17 cellular contexts compared by ENCODE assay signal in the genomic region with DNA sequence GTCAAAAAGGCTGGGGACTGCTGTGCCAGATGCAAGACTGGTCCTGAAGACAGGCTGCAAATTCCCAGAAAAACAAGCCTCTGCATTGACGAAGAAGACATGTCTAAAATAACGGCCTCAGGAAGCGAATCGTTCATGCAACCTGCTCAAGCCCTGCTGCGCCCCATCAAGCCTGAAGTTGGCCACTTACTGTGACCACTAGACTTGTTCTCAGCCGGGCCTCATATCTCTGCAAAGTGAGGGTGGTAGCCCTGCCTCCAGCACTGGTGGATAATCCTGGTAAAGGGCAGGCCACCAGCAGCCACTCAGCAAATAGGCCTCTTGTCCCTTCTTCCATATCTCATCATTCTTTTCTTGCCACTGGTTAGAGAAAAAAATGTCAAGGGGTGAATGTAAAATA. TPM values are rescaled to one million over a fixed set of nuclear protein-coding genes. Genes with fewer than 3 reads are reported as not detected.
DNase-seq lines count a peak whose midpoint lies in the region; ATAC-seq and TF ChIP-seq lines count a peak whose summit lies in the region.
"Had no signal": no experiment of that assay in that cellular context is flagged by ENCODE, and none has a peak within 500 bp of the region (broad histone marks: within the 10 kb centered on the region; RNA-seq: fewer than 3 reads in every experiment).

No MANE protein-coding gene starts in this region.

- intact Hi-C loops in A673 (cut with micrococcal nuclease; ENCODE audit: unreplicated experiment), result no loop called here
- intact Hi-C loops in PC-3 (cut with micrococcal nuclease), result no loop called here
- intact Hi-C loops in posterior vena cava (cut with DNase I), result no loop called here

- H3K4me3 ChIP-seq in A673 (ENCODE audit: low read depth, low read length, poor library complexity, severe bottlenecking), result no peak overlapping the region
- no peak overlapping the region for H3K4me3 ChIP-seq in PC-3 (ENCODE audit: low read length)
- no peak overlapping the region for H3K4me3 ChIP-seq in SK-N-SH (ENCODE audit: low read depth in 2 of 2, low read length in 1 of 2)
- H3K4me3 ChIP-seq: A549 had no signal

- H3F3A ChIP-seq in PC-3 (ENCODE audit: low read length, unreplicated experiment), result no peaks in the 10 kb centered on the region
- H3F3A ChIP-seq in SK-N-SH (replicated peaks; ENCODE audit: insufficient read depth), result peaks cover 5% of the 10 kb centered on the region

- BruUV-seq in A673 (replicated peaks; lab: Mats Ljungman, UMichigan) (no TSS peak), PC-3 (replicated peaks; lab: Mats Ljungman, UMichigan) (TSS peak; percentile 1)

- H3K9me2 ChIP-seq in PC-3 (replicated peaks; ENCODE audit: low read length) (no peaks in the 10 kb centered on the region), SK-N-SH (no peaks in the 10 kb centered on the region)

- H3K79me2 ChIP-seq in PC-3 (ENCODE audit: low read length) (no peaks in the 10 kb centered on the region), SK-N-SH (ENCODE audit: insufficient read depth) (peaks cover 9% of the 10 kb centered on the region; the same call in 1 of the 2 replicates)

- ATAC-seq in PC-3 (no peak), GM19455 (IDR thresholded peaks at IDR 0.05; ENCODE audit: unreplicated experiment) (no peak)
- ATAC-seq: A549, HepG2 had no signal

- TF ChIP-seq CTCF in A673 (conservative IDR thresholded peaks at IDR 0.05; ENCODE audit: low read depth, low read length), result no peak
- no peak for TF ChIP-seq CTCF in PC-3 (conservative IDR thresholded peaks at IDR 0.05; ENCODE audit: low read depth, low read length)
- no peak for TF ChIP-seq CTCF in SK-N-SH (IDR thresholded peaks at IDR 0.05)

- H2AFZ ChIP-seq in PC-3 (ENCODE audit: low read length), result no peak overlapping the region
- H2AFZ ChIP-seq in SK-N-SH (ENCODE audit: low read depth), result no peak overlapping the region

- 92% methylated on average over 6 of the region's 6 CpGs for WGBS in SK-N-SH (ENCODE audit: low lambda C conversion rate)

- H3K4me2 ChIP-seq in PC-3 (ENCODE audit: low read length) (no peak overlapping the region), SK-N-SH (no peak overlapping the region)
- H3K4me2 ChIP-seq: A549 had no signal

- POLR2A ChIA-PET in A673 (lab: Charles Lee; ENCODE audit: low non-redundant PET), result no interaction called here
- POLR2A ChIA-PET in PC-3 (lab: Charles Lee; ENCODE audit: unreplicated experiment), result no interaction called here
- POLR2A ChIA-PET in SK-N-SH (lab: Yijun Ruan, JAX), result no interaction called here

- CTCF ChIA-PET in A673 (lab: Charles Lee) (interaction anchor here (1.4 kb wide), 1 partner anchor 562 kb away, joined by 4 read pairs; no protein-coding TSS in a partner anchor), PC-3 (lab: Charles Lee) (no interaction called here), SK-N-SH (lab: Yijun Ruan, JAX) (interaction anchor here (0.6 to 9.2 kb wide), 4 partner anchors 20 to 562 kb away, joined by 3 to 254 read pairs (median 48); no protein-coding TSS in a partner anchor)

- H3K4me1 ChIP-seq in A673 (ENCODE audit: insufficient read depth, low read length, poor library complexity, severe bottlenecking) (peaks cover 9% of the 10 kb centered on the region), PC-3 (ENCODE audit: insufficient read depth, low read length) (no peaks in the 10 kb centered on the region), SK-N-SH (ENCODE audit: control insufficient read depth in 1 of 2, insufficient read depth in 2 of 2, low read depth in 1 of 2, low read length in 1 of 2) (no peaks in the 10 kb centered on the region)
- H3K4me1 ChIP-seq: A549 had no signal

- no peak for TF ChIP-seq EP300 in SK-N-SH (IDR thresholded peaks at IDR 0.05; ENCODE audit: borderline replicate concordance in 1 of 2, low read depth in 1 of 2, low read length in 1 of 2)

- TF ChIP-seq RAD21 in SK-N-SH (IDR thresholded peaks at IDR 0.05; ENCODE audit: low read length), result no peak

- H3K27ac ChIP-seq in A673 (ENCODE audit: low read depth, low read length, poor library complexity, severe bottlenecking) (peak overlapping the region; percentile 41), PC-3 (ENCODE audit: low read length) (no peak overlapping the region), SK-N-SH (ENCODE audit: low read depth in 2 of 2, low read length in 1 of 2) (no peak overlapping the region)
- H3K27ac ChIP-seq: A549 had no signal

- no peaks in the 10 kb centered on the region for H3K27me3 ChIP-seq in A673 (replicated peaks; ENCODE audit: insufficient read depth, low read depth, low read length, poor library complexity)
- no peaks in the 10 kb centered on the region for H3K27me3 ChIP-seq in PC-3 (ENCODE audit: low read length)
- no peaks in the 10 kb centered on the region for H3K27me3 ChIP-seq in SK-N-SH (ENCODE audit: insufficient read depth)

- no peak for DNase-seq in A673 (ENCODE audit: low spot score)
- DNase-seq in PC-3, result no peak
- DNase-seq in epidermal melanocyte (ENCODE audit: insufficient read length, low spot score), result peak; percentile 5
- DNase-seq in posterior vena cava (ENCODE audit: low spot score), result peak; percentile 73
- no peak for DNase-seq in SK-N-SH
- no peak for DNase-seq in SW 1271 (lab: John Stamatoyannopoulos, UW)
- DNase-seq: C1 segment of cervical spinal cord, KBM-7, NCI-H1105, NCI-H2081, NCI-H774, SHP77 treated with DMSO at 0.1 percent for 48 hours had no signal

- H3K9me3 ChIP-seq in A673 (ENCODE audit: low read depth, low read length, poor library complexity, severe bottlenecking), result no peaks in the 10 kb centered on the region
- H3K9me3 ChIP-seq in PC-3 (ENCODE audit: low read length), result no peaks in the 10 kb centered on the region
- H3K9me3 ChIP-seq in SK-N-SH, result no peaks in the 10 kb centered on the region
- H3K9me3 ChIP-seq: A549 had no signal

- H3K36me3 ChIP-seq in A673 (ENCODE audit: insufficient read depth, low read length, poor library complexity, severe bottlenecking), result peaks cover 15% of the 10 kb centered on the region
- H3K36me3 ChIP-seq in PC-3 (ENCODE audit: low read depth, low read length), result peaks cover 9% of the 10 kb centered on the region; the same call in 1 of the 2 replicates
- peaks cover 8 to 39% of the 10 kb centered on the region in 2 experiments for H3K36me3 ChIP-seq in SK-N-SH (replicated peaks in 1 of 2; ENCODE audit: control insufficient read depth in 1 of 2, insufficient read depth in 2 of 2, low read length in 1 of 2)

- H4K20me1 ChIP-seq in PC-3 (ENCODE audit: low read length) (no peaks in the 10 kb centered on the region), SK-N-SH (ENCODE audit: insufficient read depth) (no peaks in the 10 kb centered on the region)

- no peak overlapping the region for H3K9ac ChIP-seq in PC-3 (ENCODE audit: low read length)
- no peak overlapping the region for H3K9ac ChIP-seq in SK-N-SH

TF ChIP-seq in SK-N-SH, 30 proteins besides CTCF, POLR2A, EP300 and RAD21:
- TF ChIP-seq RCOR1 (IDR thresholded peaks at IDR 0.05; ENCODE audit: low read length), result no peak
- no peak for TF ChIP-seq SIN3A (IDR thresholded peaks at IDR 0.05; ENCODE audit: borderline replicate concordance, low read depth, low read length)
- no peak for TF ChIP-seq FOXJ3 (CRISPR knock-in tag; IDR thresholded peaks at IDR 0.05)
- no peak for TF ChIP-seq YY1 (IDR thresholded peaks at IDR 0.05; ENCODE audit: low read depth)
- TF ChIP-seq, protein P1, sequence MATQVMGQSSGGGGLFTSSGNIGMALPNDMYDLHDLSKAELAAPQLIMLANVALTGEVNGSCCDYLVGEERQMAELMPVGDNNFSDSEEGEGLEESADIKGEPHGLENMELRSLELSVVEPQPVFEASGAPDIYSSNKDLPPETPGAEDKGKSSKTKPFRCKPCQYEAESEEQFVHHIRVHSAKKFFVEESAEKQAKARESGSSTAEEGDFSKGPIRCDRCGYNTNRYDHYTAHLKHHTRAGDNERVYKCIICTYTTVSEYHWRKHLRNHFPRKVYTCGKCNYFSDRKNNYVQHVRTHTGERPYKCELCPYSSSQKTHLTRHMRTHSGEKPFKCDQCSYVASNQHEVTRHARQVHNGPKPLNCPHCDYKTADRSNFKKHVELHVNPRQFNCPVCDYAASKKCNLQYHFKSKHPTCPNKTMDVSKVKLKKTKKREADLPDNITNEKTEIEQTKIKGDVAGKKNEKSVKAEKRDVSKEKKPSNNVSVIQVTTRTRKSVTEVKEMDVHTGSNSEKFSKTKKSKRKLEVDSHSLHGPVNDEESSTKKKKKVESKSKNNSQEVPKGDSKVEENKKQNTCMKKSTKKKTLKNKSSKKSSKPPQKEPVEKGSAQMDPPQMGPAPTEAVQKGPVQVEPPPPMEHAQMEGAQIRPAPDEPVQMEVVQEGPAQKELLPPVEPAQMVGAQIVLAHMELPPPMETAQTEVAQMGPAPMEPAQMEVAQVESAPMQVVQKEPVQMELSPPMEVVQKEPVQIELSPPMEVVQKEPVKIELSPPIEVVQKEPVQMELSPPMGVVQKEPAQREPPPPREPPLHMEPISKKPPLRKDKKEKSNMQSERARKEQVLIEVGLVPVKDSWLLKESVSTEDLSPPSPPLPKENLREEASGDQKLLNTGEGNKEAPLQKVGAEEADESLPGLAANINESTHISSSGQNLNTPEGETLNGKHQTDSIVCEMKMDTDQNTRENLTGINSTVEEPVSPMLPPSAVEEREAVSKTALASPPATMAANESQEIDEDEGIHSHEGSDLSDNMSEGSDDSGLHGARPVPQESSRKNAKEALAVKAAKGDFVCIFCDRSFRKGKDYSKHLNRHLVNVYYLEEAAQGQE (IDR thresholded peaks at IDR 0.05; ENCODE audit: low read depth, low read length), result no peak
- TF ChIP-seq TCF12 (IDR thresholded peaks at IDR 0.05), result no peak
- no peak for TF ChIP-seq TAF1 (IDR thresholded peaks at IDR 0.05; ENCODE audit: borderline replicate concordance, low read depth, low read length)

RNA-seq across cellular contexts. Expression of a gene that starts 11.8 kb away (rescaled TPM):
- total RNA-seq in A673 (2021) (52.8 and 56.0 TPM in 2 replicates), PC-3 (2014; rRNA removed) (37.5 and 46.1 TPM in 2 replicates), posterior vena cava (10 to 100 TPM; 17.2 to 18.5 TPM)
- 30.8 and 33.1 TPM in 2 replicates for polyA plus RNA-seq in SK-N-SH (2012; rRNA removed)
- 27.2 and 30.5 TPM in 2 replicates for polyA plus RNA-seq in SK-N-SH (2012; cell fraction: cytosol; rRNA removed)
- 93.5 and 102 TPM in 2 replicates for polyA plus RNA-seq in SK-N-SH (2012; cell fraction: nucleus; rRNA removed)

RNA-seq across cellular contexts. Expression of a gene that starts 22.4 kb away (rescaled TPM):
- total RNA-seq in A673 (2021), result 2,517 and 2,519 TPM in 2 replicates
- 868 and 934 TPM in 2 replicates for total RNA-seq in PC-3 (2014; rRNA removed)
- total RNA-seq in posterior vena cava, result 100 to 1,000 TPM in 1 of 2 donors, 10 to 100 TPM in 1; 65.8 to 100 TPM
- polyA plus RNA-seq in SK-N-SH (2012; rRNA removed), result 242 and 285 TPM in 2 replicates
- polyA plus RNA-seq in SK-N-SH (2012; cell fraction: cytosol; rRNA removed), result 196 and 213 TPM in 2 replicates
- 319 and 430 TPM in 2 replicates for polyA plus RNA-seq in SK-N-SH (2012; cell fraction: nucleus; rRNA removed)

RNA-seq across cellular contexts. Expression of a gene that starts 40.5 kb away (rescaled TPM):
- total RNA-seq in A673 (2021) (0.69 TPM in 1 of 2 replicates, not detected in the other), PC-3 (2014; rRNA removed) (not detected in 2 replicates), posterior vena cava (not detected)
- polyA plus RNA-seq in SK-N-SH (2012; rRNA removed), result not detected in 2 replicates
- not detected in 2 replicates for polyA plus RNA-seq in SK-N-SH (2012; cell fraction: cytosol; rRNA removed)
- polyA plus RNA-seq in SK-N-SH (2012; cell fraction: nucleus; rRNA removed), result 0.02 TPM in 1 of 2 replicates, not detected in the other
- total RNA-seq: HepG2, OCI-LY7, RPMI7951 had no signal

Comparison
In these comparisons a context has a peak if more than half of its experiments do, and no peak if none do; other contexts are left out.
1. DNase-seq: peak in epidermal melanocyte (single experiment) and posterior vena cava (single experiment); none in A673 (single experiment), PC-3 (single experiment), SK-N-SH (single experiment) and SW 1271 (0 of 2).